In the genomic region with DNA sequence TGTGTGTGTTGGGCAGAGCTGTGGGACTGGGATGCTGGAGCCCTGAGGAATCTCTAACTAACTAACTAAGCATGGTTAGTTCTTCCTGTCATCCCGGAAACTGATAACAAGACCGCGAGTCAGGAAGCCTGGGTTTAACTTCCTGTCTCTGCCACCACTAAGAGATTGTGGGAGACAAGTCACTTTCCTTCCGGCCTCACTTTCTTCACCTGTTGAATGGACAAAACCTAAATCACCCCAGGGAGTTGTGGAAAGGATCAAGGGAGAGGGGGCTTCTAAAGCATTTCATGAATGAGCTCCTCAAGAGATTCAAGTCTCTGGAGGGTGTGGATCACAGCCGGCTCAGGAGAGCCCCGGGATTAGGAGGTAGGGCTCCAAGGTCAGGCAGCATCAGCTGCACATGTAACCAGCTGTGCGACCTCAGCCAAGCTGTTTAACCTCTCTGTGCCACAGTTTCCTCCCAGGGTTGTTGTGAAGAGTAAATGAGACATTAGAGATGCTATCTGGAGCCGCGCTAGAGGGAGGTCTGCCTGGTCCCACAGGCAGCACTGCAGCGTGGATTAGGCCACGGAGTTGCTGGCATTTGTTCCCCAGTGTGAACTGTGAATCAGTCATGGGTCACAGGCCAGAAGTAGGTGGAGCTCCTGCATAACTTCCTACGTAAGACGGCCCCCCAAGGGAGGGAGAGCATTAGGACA, we compare ENCODE assay signal across 9 cellular contexts.
DNase-seq lines count a peak whose midpoint lies in the region; ATAC-seq and TF ChIP-seq lines count a peak whose summit lies in the region.
"Had no signal": no experiment of that assay in that cellular context is flagged by ENCODE, and none has a peak within 500 bp of the region (broad histone marks: within the 10 kb centered on the region; RNA-seq: fewer than 3 reads in every experiment).

No MANE protein-coding gene starts in this region.

- 49% methylated on average over 11 of the region's 13 CpGs for WGBS in esophagus muscularis mucosa

- peak; percentile 51 for ATAC-seq in Right ventricle myocardium inferior
- peak; percentile 65 for ATAC-seq in activated CD4-positive, alpha-beta T cell treated with anti-CD3 and anti-CD28 coated beads for 36 hours
- no peak for ATAC-seq in HG03442 (IDR thresholded peaks at IDR 0.05; ENCODE audit: unreplicated experiment)

- H3K27ac ChIP-seq in right atrium auricular region: no peak overlapping the region
- peak overlapping the region; percentile 17 to 89 (median 74) for H3K27ac ChIP-seq in esophagus muscularis mucosa (replicated peaks in 1 of 4)
- no peak overlapping the region for H3K27ac ChIP-seq in osteoblast (ENCODE audit: low read depth, low read length)

- no peak for DNase-seq in Right ventricle myocardium inferior (ENCODE audit: missing footprints)
- no peak for DNase-seq in right atrium auricular region (ENCODE audit: low spot score)
- DNase-seq in activated CD4-positive, alpha-beta T cell treated with anti-CD3 and anti-CD28 coated beads for 36 hours: peak; percentile 44
- no peak for DNase-seq in esophagus muscularis mucosa (ENCODE audit: extremely low spot score)
- DNase-seq in osteoblast (ENCODE audit: insufficient read length, low spot score, missing footprints): no peak
- DNase-seq in GM19238 (ENCODE audit: insufficient read length, low spot score): no peak

- no peaks in the 10 kb centered on the region for H3K79me2 ChIP-seq in osteoblast (ENCODE audit: insufficient read depth, low read length)

- no peaks in the 10 kb centered on the region for H3K9me3 ChIP-seq in right atrium auricular region
- no peaks in the 10 kb centered on the region for H3K9me3 ChIP-seq in esophagus muscularis mucosa
- no peaks in the 10 kb centered on the region for H3K9me3 ChIP-seq in osteoblast (ENCODE audit: low read depth, low read length)

- intact Hi-C loops in Right ventricle myocardium inferior (cut with DNase I): no loop called here
- intact Hi-C loops in activated CD4-positive, alpha-beta T cell treated with anti-CD3 and anti-CD28 coated beads for 36 hours (cut with DNase I, micrococcal nuclease): no loop called here
- intact Hi-C loops in esophagus muscularis mucosa (cut with DNase I): loop anchor here (10.0 kb wide), 1 partner anchor 195 kb away; the partner anchor contains the start of gene OSER1

- CTCF ChIA-PET in activated CD4-positive, alpha-beta T cell treated with anti-CD3 and anti-CD28 coated beads for 36 hours (lab: Charles Lee): interaction anchor here (1.7 kb wide), 1 partner anchor 10 kb away, joined by 5 read pairs; no protein-coding TSS in a partner anchor

- H4K20me1 ChIP-seq in osteoblast (ENCODE audit: insufficient read depth, low read length): peaks cover 3% of the 10 kb centered on the region

- no peak overlapping the region for H2AFZ ChIP-seq in osteoblast (ENCODE audit: low read length)

- H3K4me1 ChIP-seq in right atrium auricular region (peaks cover 0 to 17% of the 10 kb centered on the region in 2 donors), esophagus muscularis mucosa (peaks cover 3 to 57% (median 56%) of the 10 kb centered on the region in 4 donors), osteoblast (ENCODE audit: insufficient read depth, low read length) (peaks cover 8% of the 10 kb centered on the region)

- H3K27ac Mint-ChIP-seq in activated CD4-positive, alpha-beta T cell treated with anti-CD3 and anti-CD28 coated beads for 36 hours: peak overlapping the region; percentile 82
- peak overlapping the region; percentile 86 for H3K27ac Mint-ChIP-seq in stimulated activated naive CD8-positive, alpha-beta T cell treated with anti-CD3 and anti-CD28 coated beads, Interleukin-15, Interleukin-2, amounts not matched to agents 100 ng/mL and 50 ng/mL, for 24 hours
- H3K27ac Mint-ChIP-seq: B cell had no signal

- H3K27me3 ChIP-seq in right atrium auricular region: no peaks in the 10 kb centered on the region
- no peaks in the 10 kb centered on the region for H3K27me3 ChIP-seq in esophagus muscularis mucosa
- H3K27me3 ChIP-seq in osteoblast (ENCODE audit: insufficient read depth, low read length): peaks cover 24% of the 10 kb centered on the region

- H3K4me3 ChIP-seq in right atrium auricular region: no peak overlapping the region
- H3K4me3 ChIP-seq in esophagus muscularis mucosa: no peak overlapping the region
- no peak overlapping the region for H3K4me3 ChIP-seq in osteoblast (ENCODE audit: insufficient read depth, low read length)

- POLR2A ChIA-PET in activated CD4-positive, alpha-beta T cell treated with anti-CD3 and anti-CD28 coated beads for 36 hours (lab: Charles Lee): interaction anchor here (0.6 kb wide), 1 partner anchor 434 kb away, joined by 4 read pairs; no protein-coding TSS in a partner anchor

- no peak for TF ChIP-seq POLR2A in esophagus muscularis mucosa (IDR thresholded peaks at IDR 0.05; ENCODE audit: low read depth)

- H3K4me2 ChIP-seq in osteoblast (ENCODE audit: insufficient read depth, low read length): no peak overlapping the region

- no peaks in the 10 kb centered on the region for H3K27me3 Mint-ChIP-seq in activated CD4-positive, alpha-beta T cell treated with anti-CD3 and anti-CD28 coated beads for 36 hours
- H3K27me3 Mint-ChIP-seq in stimulated activated naive CD8-positive, alpha-beta T cell treated with anti-CD3 and anti-CD28 coated beads, Interleukin-15, Interleukin-2, amounts not matched to agents 100 ng/mL and 50 ng/mL, for 24 hours: peaks cover 22% of the 10 kb centered on the region
- H3K27me3 Mint-ChIP-seq: B cell had no signal

- H3K4me1 Mint-ChIP-seq in activated CD4-positive, alpha-beta T cell treated with anti-CD3 and anti-CD28 coated beads for 36 hours: peaks cover 27% of the 10 kb centered on the region
- H3K4me1 Mint-ChIP-seq in stimulated activated naive CD8-positive, alpha-beta T cell treated with anti-CD3 and anti-CD28 coated beads, Interleukin-15, Interleukin-2, amounts not matched to agents 100 ng/mL and 50 ng/mL, for 24 hours (ENCODE audit: low read depth): peaks cover 32% of the 10 kb centered on the region

- H3K36me3 ChIP-seq in right atrium auricular region: no peaks in the 10 kb centered on the region
- H3K36me3 ChIP-seq in esophagus muscularis mucosa: no peaks in the 10 kb centered on the region
- no peaks in the 10 kb centered on the region for H3K36me3 ChIP-seq in osteoblast (ENCODE audit: insufficient read depth, low read length)

- no peak for TF ChIP-seq EP300 in esophagus muscularis mucosa (IDR thresholded peaks at IDR 0.05)

- peak overlapping the region; percentile 56 for H3K4me3 Mint-ChIP-seq in activated CD4-positive, alpha-beta T cell treated with anti-CD3 and anti-CD28 coated beads for 36 hours
- peak overlapping the region; percentile 57 for H3K4me3 Mint-ChIP-seq in stimulated activated naive CD8-positive, alpha-beta T cell treated with anti-CD3 and anti-CD28 coated beads, Interleukin-15, Interleukin-2, amounts not matched to agents 100 ng/mL and 50 ng/mL, for 24 hours
- H3K4me3 Mint-ChIP-seq: B cell had no signal

- no peaks in the 10 kb centered on the region for H3K36me3 Mint-ChIP-seq in activated CD4-positive, alpha-beta T cell treated with anti-CD3 and anti-CD28 coated beads for 36 hours (ENCODE audit: low read depth)
- H3K36me3 Mint-ChIP-seq in stimulated activated naive CD8-positive, alpha-beta T cell treated with anti-CD3 and anti-CD28 coated beads, Interleukin-15, Interleukin-2, amounts not matched to agents 100 ng/mL and 50 ng/mL, for 24 hours (ENCODE audit: low read depth): no peaks in the 10 kb centered on the region

- TF ChIP-seq CTCF in right atrium auricular region (IDR thresholded peaks at IDR 0.05): no peak
- no peak for TF ChIP-seq CTCF in esophagus muscularis mucosa (IDR thresholded peaks at IDR 0.05)
- no peak for TF ChIP-seq CTCF in osteoblast (IDR thresholded peaks at IDR 0.05; ENCODE audit: extremely low read depth, low read depth, low read length)

- no peaks in the 10 kb centered on the region for H3K9me3 Mint-ChIP-seq in activated CD4-positive, alpha-beta T cell treated with anti-CD3 and anti-CD28 coated beads for 36 hours (ENCODE audit: low read depth)
- no peaks in the 10 kb centered on the region for H3K9me3 Mint-ChIP-seq in stimulated activated naive CD8-positive, alpha-beta T cell treated with anti-CD3 and anti-CD28 coated beads, Interleukin-15, Interleukin-2, amounts not matched to agents 100 ng/mL and 50 ng/mL, for 24 hours

Comparison
In these comparisons a context has a peak if more than half of its experiments do, and no peak if none do; other contexts are left out.
1. H3K27ac ChIP-seq: peak in esophagus muscularis mucosa (4 of 4); none in right atrium auricular region (0 of 2) and osteoblast (single experiment).